In the genomic region with DNA sequence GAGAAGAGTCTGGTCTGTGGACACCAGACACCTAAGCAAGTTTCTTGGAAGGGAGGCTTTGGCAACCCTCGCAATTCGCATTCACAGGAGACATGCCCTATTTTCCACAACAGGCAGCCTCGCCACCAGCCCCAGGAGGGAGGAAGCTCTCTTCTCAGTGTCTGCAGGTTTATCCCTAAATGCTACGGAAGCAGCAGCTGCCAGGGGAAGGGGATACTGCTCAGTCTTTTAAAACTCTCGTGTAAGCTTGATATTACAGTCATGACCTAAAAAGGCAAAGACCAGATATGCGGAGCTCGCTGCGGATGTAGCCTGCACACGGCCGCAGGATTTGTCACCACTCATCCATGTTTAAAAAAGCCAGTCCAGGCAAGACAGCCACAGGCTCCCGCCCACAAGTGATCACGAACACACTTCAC, we compare ENCODE assay signal across 11 cellular contexts.
A peak's percentile ranks its signal among the peaks of the same experiment; 100 is the strongest.
DNase-seq lines count a peak whose midpoint lies in the region; ATAC-seq and TF ChIP-seq lines count a peak whose summit lies in the region.
"Had no signal": no experiment of that assay in that cellular context is flagged by ENCODE, and none has a peak within 500 bp of the region (broad histone marks: within the 10 kb centered on the region; RNA-seq: fewer than 3 reads in every experiment).

No MANE protein-coding gene starts in this region.

- peaks cover 22% of the 10 kb centered on the region for H3K36me3 Mint-ChIP-seq in HFFc6 (ENCODE audit: low read depth)
- peaks cover 12% of the 10 kb centered on the region for H3K36me3 Mint-ChIP-seq in effector memory CD8-positive, alpha-beta T cell (ENCODE audit: insufficient read depth)

- no peak for ATAC-seq in effector memory CD8-positive, alpha-beta T cell (replicated peaks)
- no peak for ATAC-seq in HG02642 (IDR thresholded peaks at IDR 0.05; ENCODE audit: poor library complexity, unreplicated experiment)

- peak overlapping the region; percentile 88 for H3K27ac Mint-ChIP-seq in HFFc6
- H3K27ac Mint-ChIP-seq in effector memory CD8-positive, alpha-beta T cell: no peak overlapping the region

- DNase-seq in HFFc6: peak; percentile 62
- DNase-seq in epithelial cell of prostate (ENCODE audit: low read depth, low spot score): no peak
- DNase-seq in osteoblast (ENCODE audit: insufficient read length, low spot score, missing footprints): peak; percentile 88
- DNase-seq in NCI-H1694 (lab: John Stamatoyannopoulos, UW): no peak
- no peak for DNase-seq in inferior parietal cortex (ENCODE audit: extremely low spot score)
- no peak for DNase-seq in effector memory CD8-positive, alpha-beta T cell
- DNase-seq: NCI-H1436 treated with DMSO at 0.1 percent for 48 hours; stimulated activated CD4-positive, alpha-beta T cell treated with anti-CD3 and anti-CD28 coated beads, Interleukin-4, amount 100 ng/mL, for 4 hours had no signal

- H3K9me3 Mint-ChIP-seq in HFFc6: peaks cover 14% of the 10 kb centered on the region
- H3K9me3 Mint-ChIP-seq in effector memory CD8-positive, alpha-beta T cell: no peaks in the 10 kb centered on the region

- H2AFZ ChIP-seq in ACC112 (ENCODE audit: low read length, unreplicated experiment) (no peak overlapping the region), osteoblast (ENCODE audit: low read length) (peak overlapping the region; percentile 37)

- H3K4me3 Mint-ChIP-seq in HFFc6: peak overlapping the region; percentile 90
- no peak overlapping the region for H3K4me3 Mint-ChIP-seq in effector memory CD8-positive, alpha-beta T cell

- H3K36me3 ChIP-seq in ACC112 (ENCODE audit: insufficient read depth, low read length) (peaks cover 3% of the 10 kb centered on the region; the same call in 1 of the 2 replicates), osteoblast (ENCODE audit: insufficient read depth, low read length) (no peaks in the 10 kb centered on the region)

- H4K20me1 ChIP-seq in osteoblast (ENCODE audit: insufficient read depth, low read length): no peaks in the 10 kb centered on the region
- H4K20me1 ChIP-seq: BLaER1 treated with 17β-estradiol and CSF1 and Interleukin-3, amounts not matched to agents 10 nM and 100 nM had no signal

- H3K4me1 Mint-ChIP-seq in HFFc6 (ENCODE audit: low read depth): peaks cover 50% of the 10 kb centered on the region
- H3K4me1 Mint-ChIP-seq in effector memory CD8-positive, alpha-beta T cell (ENCODE audit: low read depth in 2 of 2): no peaks in the 10 kb centered on the region

- H3K4me3 ChIP-seq in ACC112 (ENCODE audit: low read depth, low read length) (peak overlapping the region; percentile 69), osteoblast (ENCODE audit: insufficient read depth, low read length) (peak overlapping the region; percentile 58)
- H3K4me3 ChIP-seq: BLaER1 treated with 17β-estradiol and CSF1 and Interleukin-3, amounts not matched to agents 10 nM and 100 nM had no signal

- H3K27ac ChIP-seq in ACC112 (ENCODE audit: low read depth, low read length) (peak overlapping the region; percentile 57; the same call in 1 of the 2 replicates), epithelial cell of prostate (peak overlapping the region; percentile 30), osteoblast (ENCODE audit: low read depth, low read length) (peak overlapping the region; percentile 88)

- TF ChIP-seq CTCF in HFFc6 (IDR thresholded peaks at IDR 0.05) (no peak), osteoblast (IDR thresholded peaks at IDR 0.05; ENCODE audit: extremely low read depth, low read depth, low read length) (no peak)

- no peaks in the 10 kb centered on the region for H3K79me2 ChIP-seq in ACC112 (ENCODE audit: control insufficient read depth, insufficient read depth, low read length, unreplicated experiment)
- H3K79me2 ChIP-seq in osteoblast (ENCODE audit: insufficient read depth, low read length): no peaks in the 10 kb centered on the region

- H3K27me3 ChIP-seq in ACC112 (ENCODE audit: insufficient read depth, low read length): no peaks in the 10 kb centered on the region
- H3K27me3 ChIP-seq in osteoblast (ENCODE audit: insufficient read depth, low read length): no peaks in the 10 kb centered on the region
- H3K27me3 ChIP-seq: BLaER1 treated with 17β-estradiol and CSF1 and Interleukin-3, amounts not matched to agents 10 nM and 100 nM had no signal

- H3K9me3 ChIP-seq in osteoblast (ENCODE audit: low read depth, low read length): no peaks in the 10 kb centered on the region

- H3K4me2 ChIP-seq in osteoblast (ENCODE audit: insufficient read depth, low read length): peak overlapping the region; percentile 86

- H3K27me3 Mint-ChIP-seq in HFFc6 (ENCODE audit: insufficient read depth): peaks cover 8% of the 10 kb centered on the region
- H3K27me3 Mint-ChIP-seq in effector memory CD8-positive, alpha-beta T cell: no peaks in the 10 kb centered on the region

- H3K4me1 ChIP-seq in ACC112 (ENCODE audit: control insufficient read depth, insufficient read depth, low read length, unreplicated experiment) (peaks cover 24% of the 10 kb centered on the region), osteoblast (ENCODE audit: insufficient read depth, low read length) (peaks cover 32% of the 10 kb centered on the region)

Comparison
In these comparisons a context has a peak if more than half of its experiments do, and no peak if none do; other contexts are left out.
1. H3K27ac ChIP-seq: peak in every context shown above with its lines; median percentile 88 in osteoblast; 57 in ACC112; 30 in epithelial cell of prostate.
2. DNase-seq: peak in HFFc6 (single experiment) and osteoblast (single experiment); none in epithelial cell of prostate (single experiment), NCI-H1694 (single experiment), inferior parietal cortex (single experiment) and effector memory CD8-positive, alpha-beta T cell (0 of 3).